ENCODE assay signal across 8 cellular contexts in the genomic region with DNA sequence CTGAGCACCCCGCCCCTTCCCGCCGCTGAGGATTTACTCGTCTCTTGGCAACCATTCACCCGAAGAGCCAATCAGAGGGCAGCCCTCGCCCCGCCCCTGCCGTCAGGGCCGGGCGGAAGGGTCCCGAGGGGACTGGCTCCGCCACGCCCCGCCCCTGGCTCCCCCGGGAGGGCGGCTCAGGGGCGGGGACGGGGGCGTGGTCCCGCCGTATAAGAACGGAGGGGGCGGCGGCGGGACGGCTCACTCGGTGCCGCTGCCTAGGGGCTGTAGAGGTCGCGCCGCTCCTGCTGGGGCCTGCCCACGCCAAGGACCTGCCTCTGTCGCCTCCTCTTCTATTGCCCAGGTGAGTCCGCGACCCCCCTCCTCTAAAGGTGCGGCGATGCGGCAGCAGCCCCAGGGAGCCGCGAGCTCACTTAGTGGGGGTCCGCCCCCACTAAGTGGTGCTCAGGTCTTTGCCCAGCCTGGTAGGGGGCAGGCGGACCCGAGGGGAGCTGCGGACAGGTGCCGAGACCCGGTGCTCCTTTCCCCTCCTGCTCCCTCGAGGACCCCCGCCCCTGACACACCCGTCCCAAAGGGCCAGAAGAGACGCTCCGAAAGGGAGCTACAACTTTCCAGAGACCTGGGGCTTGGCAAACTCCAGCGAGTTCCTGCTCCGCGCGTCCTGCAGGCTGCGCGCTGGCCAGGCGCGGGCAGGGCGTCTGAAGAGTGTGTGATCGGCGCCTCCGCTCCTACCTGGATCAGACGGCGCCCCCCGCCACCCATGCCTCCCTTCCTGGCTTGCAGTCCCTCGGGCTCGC. TPM values are rescaled to one million over a fixed set of nuclear protein-coding genes. Genes with fewer than 3 reads are reported as not detected.
DNase-seq lines count a peak whose midpoint lies in the region; ATAC-seq, FAIRE-seq and TF ChIP-seq lines count a peak whose summit lies in the region.

A gene (plus strand): TSS at position 238 of the 797 bp plus-strand sequence. CDS start 16,821 bp downstream, outside the sequence.

- H3K27ac Mint-ChIP-seq in activated B cell treated with CpG ODN at 0.5 μM for 24 hours = peak within 1 kb of the TSS; percentile 99

- WGBS in spleen, 5 donors = 0 to 1% (median 1%) methylated on average over 32 to 68 of the region's 68 CpGs

- intact Hi-C loops in activated B cell treated with CpG ODN at 0.5 μM for 24 hours (cut with micrococcal nuclease) = loop anchor here (1.0 to 10.0 kb wide), 11 partner anchors 48 to 1231 kb away; a partner anchor contains a TSS
- intact Hi-C loops in spleen (cut with DNase I; ENCODE audit: low total_unique reads) = loop anchor here (5.0 kb wide), 1 partner anchor 66 kb away; no protein-coding TSS in a partner anchor

- H3K9me3 Mint-ChIP-seq in activated B cell treated with CpG ODN at 0.5 μM for 24 hours = no peaks in the 10 kb centered on the region

- TF ChIP-seq CTCF in AG10803 (conservative IDR thresholded peaks at IDR 0.05; ENCODE audit: low read length) (peak; percentile 9; the same call in 1 of the 2 replicates), activated B cell treated with CpG ODN at 0.5 μM for 24 hours (IDR thresholded peaks at IDR 0.05) (no peak), spleen (IDR thresholded peaks at IDR 0.05 in 8 of 11, conservative IDR thresholded peaks at IDR 0.05 in 3 of 11) (peak in 2 of 11 experiments; percentile 6 to 11)

- peak within 1 kb of the TSS; percentile 85 for H3K4me3 ChIP-seq in AG10803 (ENCODE audit: low read length)
- peak within 1 kb of the TSS; percentile 56 to 93 (median 82) for H3K4me3 ChIP-seq in spleen

- H3K36me3 ChIP-seq in spleen = peaks cover 0 to 6% (median 0%) of the 10 kb centered on the region in 6 donors

- H3K27ac ChIP-seq in spleen = peak within 1 kb of the TSS; percentile 75 to 96 (median 88)

- peak; percentile 83 to 92 (median 88) for TF ChIP-seq POLR2A in spleen (IDR thresholded peaks at IDR 0.05)

- H3K27me3 Mint-ChIP-seq in activated B cell treated with CpG ODN at 0.5 μM for 24 hours = no peaks in the 10 kb centered on the region

- peaks cover 50% of the 10 kb centered on the region for H3K4me1 Mint-ChIP-seq in activated B cell treated with CpG ODN at 0.5 μM for 24 hours

- DNase-seq in AG10803 (ENCODE audit: low read depth) (peak; percentile 92), NCI-H226 (peak; percentile 90), activated B cell treated with CpG ODN at 0.5 μM for 24 hours (peak; percentile 99), spleen (peak; percentile 99)
- DNase-seq in central memory CD4-positive, alpha-beta T cell = peak; percentile 99

- H3K4me1 ChIP-seq in spleen = peaks cover 17 to 57% (median 44%) of the 10 kb centered on the region in 6 donors

- peak within 1 kb of the TSS; percentile 99 for H3K4me3 Mint-ChIP-seq in activated B cell treated with CpG ODN at 0.5 μM for 24 hours

- peak; percentile 90 for ATAC-seq in GM19025 (IDR thresholded peaks at IDR 0.05; ENCODE audit: low read depth, unreplicated experiment)
- peak; percentile 85 for ATAC-seq in HG03196 (IDR thresholded peaks at IDR 0.05; ENCODE audit: unreplicated experiment)
- peak; percentile 88 for ATAC-seq in activated B cell treated with CpG ODN at 0.5 μM for 24 hours (ENCODE audit: low read depth)

- no peaks in the 10 kb centered on the region for H3K9me3 ChIP-seq in spleen

- POLR2A ChIA-PET in activated B cell treated with CpG ODN at 0.5 μM for 24 hours (lab: Charles Lee) = interaction anchor here (0.7 to 40.7 kb wide), 12 partner anchors 10 to 1233 kb away, joined by 3 to 1269 read pairs (median 4); a partner anchor contains a TSS

- peaks cover 45% of the 10 kb centered on the region for H3K36me3 Mint-ChIP-seq in activated B cell treated with CpG ODN at 0.5 μM for 24 hours (ENCODE audit: low read depth)

- FAIRE-seq in islet of Langerhans (lab: Jason Lieb, UNC) = peak; percentile 69

- CTCF ChIA-PET in activated B cell treated with CpG ODN at 0.5 μM for 24 hours (lab: Charles Lee) = interaction anchor here (1.1 to 5.2 kb wide), 5 partner anchors 11 to 148 kb away, joined by 3 to 60 read pairs (median 17); no protein-coding TSS in a partner anchor

- H3K27me3 ChIP-seq in spleen (replicated peaks in 1 of 7) = no peaks in the 10 kb centered on the region

RNA-seq across cellular contexts. Expression of the gene that starts here (rescaled TPM):
- total RNA-seq in activated B cell treated with CpG ODN at 0.5 μM for 24 hours (56.2 and 59.3 TPM in 2 replicates), spleen (100 to 1,000 TPM in 1 of 7 donors, 10 to 100 TPM in 6; 32.0 to 181 (median 39.5) TPM)
- 1 to 10 TPM; 5.6 to 8.1 (median 6.3) TPM for polyA plus RNA-seq in spleen

Comparison
In these comparisons a context has a peak if more than half of its experiments do, and no peak if none do; other contexts are left out.
1. Peak in every context shown above with its lines: DNase-seq, ATAC-seq, H3K4me3 ChIP-seq and H3K27ac ChIP-seq.